ENCODE assay signal across 22 cellular contexts in genomic region chr18:58038063-58038462, GRCh38. TPM values are rescaled to one million over a fixed set of nuclear protein-coding genes. Genes with fewer than 3 reads are reported as not detected.
DNase-seq lines count a peak whose midpoint lies in the region; ATAC-seq, FAIRE-seq and TF ChIP-seq lines count a peak whose summit lies in the region.
"Had no signal": no experiment of that assay in that cellular context is flagged by ENCODE, and none has a peak within 500 bp of the region (broad histone marks: within the 10 kb centered on the region; RNA-seq: fewer than 3 reads in every experiment).

No MANE protein-coding gene starts in this region.

- intact Hi-C loops in GM12878 (cut with micrococcal nuclease; ENCODE audit: unreplicated experiment) (no loop called here), left ventricle myocardium inferior (cut with micrococcal nuclease) (no loop called here)

- no peaks in the 10 kb centered on the region for H4K20me1 ChIP-seq in Karpas-422 (ENCODE audit: insufficient read depth, low read depth, low read length)
- H4K20me1 ChIP-seq in OCI-LY3 (ENCODE audit: insufficient read depth, low read length) = no peaks in the 10 kb centered on the region
- no peaks in the 10 kb centered on the region for H4K20me1 ChIP-seq in GM12878 (ENCODE audit: control insufficient read depth, insufficient read depth)

- TF ChIP-seq POLR2A in GM12891 (IDR thresholded peaks at IDR 0.05; ENCODE audit: low read depth, low read length) (no peak), GM12878 (IDR thresholded peaks at IDR 0.05; ENCODE audit: low read depth, low read length) (no peak)

- no peaks in the 10 kb centered on the region for H3K9me2 ChIP-seq in Karpas-422 (replicated peaks; ENCODE audit: insufficient read depth, low read length)

- no peak for TF ChIP-seq RAD21 in GM12878 (IDR thresholded peaks at IDR 0.05; ENCODE audit: insufficient read depth, low read depth, low read length)

- H3K9me3 ChIP-seq in Karpas-422 (ENCODE audit: low read length) (no peaks in the 10 kb centered on the region), OCI-LY3 (ENCODE audit: insufficient read depth, low read length) (no peaks in the 10 kb centered on the region), GM12878 (replicated peaks; ENCODE audit: control insufficient read depth, insufficient read depth, low read length) (no peaks in the 10 kb centered on the region), left ventricle myocardium inferior (replicated peaks) (no peaks in the 10 kb centered on the region)
- H3K9me3 ChIP-seq: SJCRH30, suprapubic skin, uterus had no signal

- peak; percentile 67 for FAIRE-seq in GM12891 (lab: Jason Lieb, UNC)
- FAIRE-seq in GM12878 (lab: Jason Lieb, UNC) = peak; percentile 56

- in situ Hi-C loops in GM12878 (cut with MboI) = no loop called here

- DNase-seq in GM12891 (ENCODE audit: insufficient read length, low spot score) (no peak), Karpas-422 (peak; percentile 82), GM12878 (ENCODE audit: low read depth, low spot score) (no peak), COLO829 (ENCODE audit: low spot score) (no peak), glomerular visceral epithelial cell (ENCODE audit: extremely low spot score) (no peak), left ventricle myocardium inferior (no peak), T1000 (lab: John Stamatoyannopoulos, UW) (no peak)
- DNase-seq: activated CD4-positive, alpha-beta memory T cell treated with anti-CD3 and anti-CD28 coated beads for 36 hours; activated CD4-positive, CD25-positive, alpha-beta regulatory T cell; activated T-cell treated with anti-CD3 and anti-CD28 coated beads for 4 hours; mammary epithelial cell; NCI-H2171; SJCRH30; stimulated activated CD4-positive, alpha-beta T cell treated with anti-CD3 and anti-CD28 coated beads, Interleukin-2, amount 100 ng/mL, for 24 hours; T-helper 17 cell; uterus had no signal

- POLR2A ChIA-PET in GM12878 (lab: Charles Lee) = interaction anchor here (0.6 kb wide), 1 partner anchor 22 kb away, joined by 4 read pairs; no protein-coding TSS in a partner anchor

- H3K79me2 ChIP-seq in Karpas-422 (ENCODE audit: low read length) (no peaks in the 10 kb centered on the region), OCI-LY3 (ENCODE audit: low read length) (no peaks in the 10 kb centered on the region), GM12878 (ENCODE audit: control insufficient read depth, insufficient read depth, low read length) (no peaks in the 10 kb centered on the region)

- SMC1A ChIA-PET in GM12878 (lab: Charles Lee; ENCODE audit: uncharacterized antibody, unreplicated experiment) = interaction anchor here (0.9 to 1.6 kb wide), 5 partner anchors 57 to 456 kb away, joined by 3 to 4 read pairs (median 3); no protein-coding TSS in a partner anchor

- RAD21 ChIA-PET in GM12878 (lab: Charles Lee; ENCODE audit: unreplicated experiment) = interaction anchor here (0.8 to 2.2 kb wide), 4 partner anchors 81 to 131 kb away, joined by 3 to 9 read pairs (median 4); no protein-coding TSS in a partner anchor

- ATAC-seq in GM12878 = peak; percentile 38; the same call in 2 of the 3 replicates
- ATAC-seq: Panc1; stimulated activated effector memory CD8-positive, alpha-beta T cell treated with anti-CD3 and anti-CD28 coated beads, Interleukin-12 subunit alpha, Interleukin-12 subunit beta, amount 100 ng/mL, for 72 hours; T-helper 17 cell had no signal

- H3K4me3 ChIP-seq in Karpas-422 (ENCODE audit: low read length) (peak overlapping the region; percentile 23), OCI-LY3 (ENCODE audit: low read length) (peak overlapping the region; percentile 40), GM12878 (no peak overlapping the region), left ventricle myocardium inferior (no peak overlapping the region)
- H3K4me3 ChIP-seq: coronary artery, SJCRH30, skin epidermis, suprapubic skin, uterus had no signal

- peak overlapping the region; percentile 63 for H3K4me2 ChIP-seq in Karpas-422 (ENCODE audit: low read depth, low read length, poor library complexity, severe bottlenecking)
- H3K4me2 ChIP-seq in OCI-LY3 (ENCODE audit: low read length) = peak overlapping the region; percentile 66
- H3K4me2 ChIP-seq in GM12878 (ENCODE audit: control insufficient read depth, insufficient read depth) = no peak overlapping the region

- no peak for TF ChIP-seq EP300 in GM12878 (IDR thresholded peaks at IDR 0.05; ENCODE audit: borderline replicate concordance in 1 of 2, control insufficient read depth in 1 of 2, low read depth in 2 of 2, low read length in 2 of 2)

- H3K4me1 ChIP-seq in Karpas-422 (ENCODE audit: low read length) = peaks cover 34% of the 10 kb centered on the region
- peaks cover 40% of the 10 kb centered on the region for H3K4me1 ChIP-seq in OCI-LY3 (ENCODE audit: low read length)
- peaks cover 5% of the 10 kb centered on the region; the same call in 1 of the 2 replicates for H3K4me1 ChIP-seq in GM12878 (ENCODE audit: control insufficient read depth, insufficient read depth, low read length)
- peaks cover 3% of the 10 kb centered on the region for H3K4me1 ChIP-seq in left ventricle myocardium inferior
- H3K4me1 ChIP-seq: SJCRH30, uterus had no signal

- H3K27me3 ChIP-seq in Karpas-422 (ENCODE audit: low read length) = no peaks in the 10 kb centered on the region
- 0 out of 2 replicates have a peak, but pooled peaks cover 6% of the 10 kb centered on the region for H3K27me3 ChIP-seq in OCI-LY3 (ENCODE audit: low read depth, low read length)
- no peaks in the 10 kb centered on the region for H3K27me3 ChIP-seq in GM12878 (replicated peaks in 1 of 2; ENCODE audit: control insufficient read depth in 2 of 2, insufficient read depth in 2 of 2, low read length in 1 of 2)
- peaks cover 19% of the 10 kb centered on the region for H3K27me3 ChIP-seq in left ventricle myocardium inferior (ENCODE audit: low read depth)
- H3K27me3 ChIP-seq: SJCRH30, uterus had no signal

- 33% methylated on average over 3 of the region's 3 CpGs for WGBS in GM12878 (ENCODE audit: insufficient coverage, insufficient replicate concordance, low lambda C conversion rate, missing lambda C conversion rate)

- H3K36me3 ChIP-seq in Karpas-422 (ENCODE audit: insufficient read depth, low read length) (no peaks in the 10 kb centered on the region), OCI-LY3 (replicated peaks; ENCODE audit: low read depth, low read length) (no peaks in the 10 kb centered on the region), GM12878 (ENCODE audit: control insufficient read depth in 2 of 2, insufficient read depth in 2 of 2, low read length in 1 of 2) (no peaks in the 10 kb centered on the region), left ventricle myocardium inferior (no peaks in the 10 kb centered on the region)
- H3K36me3 ChIP-seq: SJCRH30, suprapubic skin, uterus had no signal

- BruUV-seq in GM12878 (replicated peaks; lab: Mats Ljungman, UMichigan) = no TSS peak

- CTCF ChIA-PET in GM12878 (lab: Yijun Ruan, JAX) = interaction anchor here (0.9 to 2.6 kb wide), 8 partner anchors 14 to 143 kb away, joined by 3 to 8 read pairs (median 4); no protein-coding TSS in a partner anchor

- TF ChIP-seq CTCF in OCI-LY3 (IDR thresholded peaks at IDR 0.05; ENCODE audit: low read depth, low read length) (no peak), GM12878 (IDR thresholded peaks at IDR 0.05 in 2 of 3, conservative IDR thresholded peaks at IDR 0.05 in 1 of 3; ENCODE audit: control insufficient read depth in 2 of 3, extremely low read depth in 1 of 3, insufficient read depth in 1 of 3, low read depth in 3 of 3, low read length in 3 of 3) (no peak), left ventricle myocardium inferior (IDR thresholded peaks at IDR 0.05; ENCODE audit: borderline replicate concordance) (no peak)

- H3K27ac ChIP-seq in Karpas-422 (ENCODE audit: low read length) (peak overlapping the region; percentile 18; the same call in 1 of the 2 replicates), OCI-LY3 (ENCODE audit: low read length) (peak overlapping the region; percentile 68), GM12878 (ENCODE audit: control insufficient read depth, insufficient read depth) (no peak overlapping the region), left ventricle myocardium inferior (replicated peaks) (no peak overlapping the region)
- H3K27ac ChIP-seq: coronary artery, SJCRH30, skin epidermis, suprapubic skin, uterus had no signal

- H2AFZ ChIP-seq in Karpas-422 (ENCODE audit: low read length) = 0 out of 2 replicates have a peak overlapping the region, but pooled peaks have one; percentile 40
- peak overlapping the region; percentile 75 for H2AFZ ChIP-seq in OCI-LY3 (ENCODE audit: low read depth, low read length)
- no peak overlapping the region for H2AFZ ChIP-seq in GM12878 (ENCODE audit: control insufficient read depth, low read depth, low read length)

- H3K9ac ChIP-seq in Karpas-422 (ENCODE audit: low read length) (peak overlapping the region; percentile 27; the same call in 1 of the 2 replicates), OCI-LY3 (ENCODE audit: low read length) (peak overlapping the region; percentile 54), GM12878 (ENCODE audit: control insufficient read depth, insufficient read depth, low read length) (no peak overlapping the region)

TF ChIP-seq in GM12891, 5 proteins besides CTCF, POLR2A, EP300 and RAD21 (continues in another document):
- TF ChIP-seq POU2F2 (IDR thresholded peaks at IDR 0.05; ENCODE audit: low read depth, low read length) = no peak
- TF ChIP-seq TAF1 (IDR thresholded peaks at IDR 0.05; ENCODE audit: low read depth, low read length) = no peak

TF ChIP-seq in GM12878, 131 proteins besides CTCF, POLR2A, EP300 and RAD21 (continues in another document):
- TF ChIP-seq IKZF1 (conservative IDR thresholded peaks at IDR 0.05) (no peak), RB1 (IDR thresholded peaks at IDR 0.05; ENCODE audit: borderline replicate concordance) (no peak)

RNA-seq across cellular contexts. Expression of gene NEDD4L, which starts 6.0 kb away (rescaled TPM):
- 8.8 TPM for polyA plus RNA-seq in GM12891 (2012; ENCODE audit: low read depth, missing spikeins)
- 12.0 and 17.1 TPM in 2 replicates for total RNA-seq in Karpas-422 (2014; rRNA removed; shearing (Covaris generic); ENCODE audit: low replicate concordance)
- total RNA-seq in GM12878 (2013; cell fraction: nucleolus; rRNA removed) = 256 and 267 TPM in 2 replicates
- total RNA-seq in GM12878 (2014; rRNA removed) (12.9 and 18.6 TPM in 2 replicates), GM12878 (2014; rRNA removed; fragmentation: Illumina TruSeq; extraction: Trizol) (16.9 and 19.7 TPM in 2 replicates), GM12878 (2021) (24.0 and 25.7 TPM in 2 replicates), left ventricle myocardium inferior (45.8 TPM)
- polyA plus RNA-seq in GM12878 (2011; ENCODE audit: low read depth) = 1.8 TPM
- polyA plus RNA-seq in GM12878 (2011; rRNA removed) (14.9 and 21.3 TPM in 2 replicates), GM12878 (2014; fragmentation: Illumina TruSeq; extraction: Trizol) (20.3 and 21.9 TPM in 2 replicates), GM12878 (2014; fragmentation: Nextera tagmentation; extraction: Ambion mirVana) (1 to 10 TPM; 7.4 to 8.8 TPM), GM12878 (2014; rRNA removed) (16.0 and 20.1 TPM in 2 replicates), GM12878 (2016; fragmentation: Nextera tagmentation; extraction: Ambion mirVana) (10 to 100 TPM; 10.8 to 12.1 TPM)
- polyA plus RNA-seq in GM12878 (2011; cell fraction: cytosol; rRNA removed) = 19.3 and 21.8 TPM in 2 replicates
- 44.9 and 46.5 TPM in 2 replicates for polyA plus RNA-seq in GM12878 (2011; cell fraction: nucleus; rRNA removed)
- polyA plus RNA-seq in GM12878 (2012) = 4.8 and 5.0 TPM in 2 replicates
- polyA minus RNA-seq in GM12878 (2011; rRNA and poly(A)+ RNA removed) = 32.7 and 42.1 TPM in 2 replicates
- 8.8 TPM in 2 replicates for polyA minus RNA-seq in GM12878 (2011; cell fraction: cytosol; rRNA and poly(A)+ RNA removed)
- 38.1 and 63.2 TPM in 2 replicates for polyA minus RNA-seq in GM12878 (2011; cell fraction: nucleus; rRNA and poly(A)+ RNA removed)

Comparison
In these comparisons a context has a peak if more than half of its experiments do, and no peak if none do; other contexts are left out.
1. H3K27ac ChIP-seq: peak in Karpas-422 (single experiment) and OCI-LY3 (single experiment); none in GM12878 (single experiment) and left ventricle myocardium inferior (single experiment).
2. H3K4me3 ChIP-seq: peak in Karpas-422 (single experiment) and OCI-LY3 (single experiment); none in GM12878 (single experiment) and left ventricle myocardium inferior (single experiment).